14 cellular contexts compared by ENCODE assay signal in the genomic region with DNA sequence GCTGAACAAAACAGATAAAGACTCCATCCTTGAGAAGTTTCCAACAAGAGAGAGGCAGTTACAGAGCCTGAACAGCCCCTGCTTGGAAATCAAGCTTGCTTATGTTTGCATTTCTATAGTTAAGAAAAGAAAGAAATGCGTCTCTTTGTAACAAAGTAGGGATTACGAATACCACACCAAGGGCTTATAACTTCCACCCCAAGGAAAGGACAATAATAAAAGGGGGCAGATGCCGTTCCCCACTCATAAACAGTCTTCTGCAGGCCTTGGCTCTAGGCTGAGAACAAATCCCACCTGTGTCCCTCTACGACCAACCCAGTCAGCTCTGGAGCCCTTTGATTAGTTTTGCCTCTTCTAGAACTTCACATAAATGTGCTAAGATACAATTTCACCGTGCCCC.
DNase-seq lines count a peak whose midpoint lies in the region; ATAC-seq and TF ChIP-seq lines count a peak whose summit lies in the region.
"Had no signal": no experiment of that assay in that cellular context is flagged by ENCODE, and none has a peak within 500 bp of the region (broad histone marks: within the 10 kb centered on the region; RNA-seq: fewer than 3 reads in every experiment).

No MANE protein-coding gene starts in this region.

- POLR2A ChIA-PET in CD8-positive, alpha-beta memory T cell (lab: Charles Lee): no interaction called here

- CTCF ChIA-PET in CD8-positive, alpha-beta memory T cell (lab: Charles Lee): interaction anchor here (1.1 kb wide), 1 partner anchor 23 kb away, joined by 3 read pairs; no protein-coding TSS in a partner anchor

- peak overlapping the region; percentile 47 to 51 for H3K27ac Mint-ChIP-seq in natural killer cell
- H3K27ac Mint-ChIP-seq in natural killer cell treated with Interleukin-12 subunit alpha and Interleukin-12 subunit beta and Interleukin-15 and Interleukin-18, amount 100 ng/mL, for 72 hours: no peak overlapping the region
- peak overlapping the region in 6 of 8 donors; percentile 11 to 71 (median 57) for H3K27ac Mint-ChIP-seq in CD8-positive, alpha-beta memory T cell
- peak overlapping the region in 5 of 6 donors; percentile 45 to 71 (median 67) for H3K27ac Mint-ChIP-seq in immature natural killer cell
- H3K27ac Mint-ChIP-seq in stimulated activated effector memory CD8-positive, alpha-beta T cell treated with anti-CD3 and anti-CD28 coated beads, Interleukin-12 subunit alpha, Interleukin-12 subunit beta, amount 100 ng/mL, for 72 hours: no peak overlapping the region
- H3K27ac Mint-ChIP-seq: GM23338 had no signal

- H3K27me3 Mint-ChIP-seq in natural killer cell (ENCODE audit: low read depth in 2 of 2) (no peaks in the 10 kb centered on the region), immature natural killer cell (ENCODE audit: low read depth in 3 of 3) (peaks cover 0 to 4% (median 3%) of the 10 kb centered on the region in 3 donors)
- H3K27me3 Mint-ChIP-seq in natural killer cell treated with Interleukin-12 subunit alpha and Interleukin-12 subunit beta and Interleukin-15 and Interleukin-18, amount 100 ng/mL, for 72 hours: peaks cover 0 to 5% of the 10 kb centered on the region in 2 donors
- H3K27me3 Mint-ChIP-seq in CD8-positive, alpha-beta memory T cell: no peaks in the 10 kb centered on the region

- H3K4me1 Mint-ChIP-seq in natural killer cell (peaks cover 45 to 59% of the 10 kb centered on the region in 2 donors), immature natural killer cell (peaks cover 53 to 81% of the 10 kb centered on the region in 2 donors)
- peaks cover 27 to 40% of the 10 kb centered on the region in 2 donors for H3K4me1 Mint-ChIP-seq in natural killer cell treated with Interleukin-12 subunit alpha and Interleukin-12 subunit beta and Interleukin-15 and Interleukin-18, amount 100 ng/mL, for 72 hours (ENCODE audit: low read depth in 2 of 2)
- peaks cover 40 to 82% (median 73%) of the 10 kb centered on the region in 3 donors for H3K4me1 Mint-ChIP-seq in CD8-positive, alpha-beta memory T cell
- peaks cover 45% of the 10 kb centered on the region for H3K4me1 Mint-ChIP-seq in stimulated activated effector memory CD8-positive, alpha-beta T cell treated with anti-CD3 and anti-CD28 coated beads, Interleukin-12 subunit alpha, Interleukin-12 subunit beta, amount 100 ng/mL, for 72 hours

- ATAC-seq in natural killer cell: no peak
- ATAC-seq in natural killer cell treated with Interleukin-12 subunit alpha and Interleukin-12 subunit beta and Interleukin-15 and Interleukin-18, amount 100 ng/mL, for 72 hours: no peak
- ATAC-seq in GM19328 (IDR thresholded peaks at IDR 0.05; ENCODE audit: unreplicated experiment): no peak
- ATAC-seq in stimulated activated effector memory CD8-positive, alpha-beta T cell treated with anti-CD3 and anti-CD28 coated beads, Interleukin-12 subunit alpha, Interleukin-12 subunit beta, amount 100 ng/mL, for 72 hours: no peak
- ATAC-seq in HG03095 (IDR thresholded peaks at IDR 0.05; ENCODE audit: unreplicated experiment): no peak
- ATAC-seq: GM12878, GM23338, K562 had no signal

- intact Hi-C loops in natural killer cell (cut with micrococcal nuclease): no loop called here

- no peak for TF ChIP-seq CTCF in natural killer cell (IDR thresholded peaks at IDR 0.05)

- H3K4me1 ChIP-seq in CD8-positive, alpha-beta memory T cell (ENCODE audit: insufficient read depth, low read length): peaks cover 10% of the 10 kb centered on the region
- H3K4me1 ChIP-seq: BE2C had no signal

- DNase-seq in natural killer cell (no peak), immature natural killer cell (no peak)
- no peak for DNase-seq in natural killer cell treated with Interleukin-12 subunit alpha and Interleukin-12 subunit beta and Interleukin-15 and Interleukin-18, amount 100 ng/mL, for 72 hours (ENCODE audit: low spot score)
- no peak for DNase-seq in CD8-positive, alpha-beta memory T cell
- DNase-seq in stimulated activated effector memory CD8-positive, alpha-beta T cell treated with anti-CD3 and anti-CD28 coated beads, Interleukin-12 subunit alpha, Interleukin-12 subunit beta, amount 100 ng/mL, for 72 hours (ENCODE audit: low spot score in 2 of 2): no peak
- DNase-seq: BE2C, DMS79, H7 had no signal

- no peaks in the 10 kb centered on the region for H3K9me3 Mint-ChIP-seq in natural killer cell
- no peaks in the 10 kb centered on the region for H3K9me3 Mint-ChIP-seq in natural killer cell treated with Interleukin-12 subunit alpha and Interleukin-12 subunit beta and Interleukin-15 and Interleukin-18, amount 100 ng/mL, for 72 hours
- no peaks in the 10 kb centered on the region for H3K9me3 Mint-ChIP-seq in CD8-positive, alpha-beta memory T cell
- H3K9me3 Mint-ChIP-seq in immature natural killer cell: no peaks in the 10 kb centered on the region
- H3K9me3 Mint-ChIP-seq in stimulated activated effector memory CD8-positive, alpha-beta T cell treated with anti-CD3 and anti-CD28 coated beads, Interleukin-12 subunit alpha, Interleukin-12 subunit beta, amount 100 ng/mL, for 72 hours: no peaks in the 10 kb centered on the region
- H3K9me3 Mint-ChIP-seq: GM23338 had no signal

- H3K4me3 ChIP-seq in CD8-positive, alpha-beta memory T cell (ENCODE audit: low read length): no peak overlapping the region
- H3K4me3 ChIP-seq: GM12878, GM23338, K562 had no signal

- H3K27me3 ChIP-seq in CD8-positive, alpha-beta memory T cell (ENCODE audit: insufficient read depth, low read length, poor library complexity, severe bottlenecking): no peaks in the 10 kb centered on the region
- H3K27me3 ChIP-seq: BE2C had no signal

- H3K36me3 Mint-ChIP-seq in natural killer cell: no peaks in the 10 kb centered on the region
- peaks cover 6% of the 10 kb centered on the region for H3K36me3 Mint-ChIP-seq in natural killer cell treated with Interleukin-12 subunit alpha and Interleukin-12 subunit beta and Interleukin-15 and Interleukin-18, amount 100 ng/mL, for 72 hours
- peaks cover 0 to 61% (median 6%) of the 10 kb centered on the region in 3 donors for H3K36me3 Mint-ChIP-seq in CD8-positive, alpha-beta memory T cell
- H3K36me3 Mint-ChIP-seq in immature natural killer cell: peaks cover 0 to 4% (median 3%) of the 10 kb centered on the region in 3 donors
- H3K36me3 Mint-ChIP-seq in stimulated activated effector memory CD8-positive, alpha-beta T cell treated with anti-CD3 and anti-CD28 coated beads, Interleukin-12 subunit alpha, Interleukin-12 subunit beta, amount 100 ng/mL, for 72 hours: peaks cover 38% of the 10 kb centered on the region

- H3K36me3 ChIP-seq in CD8-positive, alpha-beta memory T cell (ENCODE audit: insufficient read depth, low read length): peaks cover 4% of the 10 kb centered on the region
- H3K36me3 ChIP-seq: BE2C had no signal

- H3K4me3 Mint-ChIP-seq in natural killer cell (no peak overlapping the region), immature natural killer cell (no peak overlapping the region)
- no peak overlapping the region for H3K4me3 Mint-ChIP-seq in natural killer cell treated with Interleukin-12 subunit alpha and Interleukin-12 subunit beta and Interleukin-15 and Interleukin-18, amount 100 ng/mL, for 72 hours
- H3K4me3 Mint-ChIP-seq in CD8-positive, alpha-beta memory T cell: no peak overlapping the region
- H3K4me3 Mint-ChIP-seq in stimulated activated effector memory CD8-positive, alpha-beta T cell treated with anti-CD3 and anti-CD28 coated beads, Interleukin-12 subunit alpha, Interleukin-12 subunit beta, amount 100 ng/mL, for 72 hours: no peak overlapping the region
- H3K4me3 Mint-ChIP-seq: GM23338 had no signal

- H3K9me3 ChIP-seq in CD8-positive, alpha-beta memory T cell (ENCODE audit: low read length): no peaks in the 10 kb centered on the region
- H3K9me3 ChIP-seq: BE2C had no signal

- H3K27ac ChIP-seq in CD8-positive, alpha-beta memory T cell (ENCODE audit: low read depth, low read length): no peak overlapping the region
- H3K27ac ChIP-seq: C4-2B had no signal

Comparison
In these comparisons a context has a peak if more than half of its experiments do, and no peak if none do; other contexts are left out.
1. H3K27ac Mint-ChIP-seq: peak in natural killer cell (2 of 2), CD8-positive, alpha-beta memory T cell (6 of 8) and immature natural killer cell (5 of 6); none in natural killer cell treated with Interleukin-12 subunit alpha and Interleukin-12 subunit beta and Interleukin-15 and Interleukin-18, amount 100 ng/mL, for 72 hours (0 of 2) and stimulated activated effector memory CD8-positive, alpha-beta T cell treated with anti-CD3 and anti-CD28 coated beads, Interleukin-12 subunit alpha, Interleukin-12 subunit beta, amount 100 ng/mL, for 72 hours (single experiment).